In the genomic region with DNA sequence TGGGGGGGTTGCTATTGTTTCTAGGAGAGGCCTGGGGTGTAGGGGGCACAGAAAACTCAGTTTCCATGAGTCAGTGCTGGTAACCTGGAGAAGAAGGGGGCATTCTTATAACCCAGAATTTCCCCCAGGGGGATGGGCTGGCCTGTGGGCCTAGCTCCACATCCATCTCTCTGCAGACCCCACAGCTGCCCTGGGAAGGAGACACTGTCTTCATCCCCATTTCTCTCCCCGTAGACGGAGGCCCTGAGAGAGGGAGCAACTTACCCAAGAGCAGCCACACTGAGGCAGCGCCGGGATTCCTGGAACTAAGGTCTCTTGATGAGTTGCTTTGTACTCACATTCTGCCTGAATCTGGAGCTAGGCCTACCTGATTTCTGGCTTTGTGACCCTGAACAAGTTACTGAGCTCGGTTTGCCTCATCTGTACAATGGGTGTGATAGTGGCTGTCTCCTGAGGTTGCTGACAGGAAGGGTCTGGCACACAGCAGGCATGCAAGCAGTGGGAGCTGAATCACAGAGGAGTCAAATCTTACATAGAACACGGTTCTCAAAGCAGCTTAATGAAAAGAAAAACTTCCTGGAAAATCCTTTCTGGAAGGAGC, we compare ENCODE assay signal across 25 cellular contexts. TPM values are rescaled to one million over a fixed set of nuclear protein-coding genes. Genes with fewer than 3 reads are reported as not detected.
DNase-seq lines count a peak whose midpoint lies in the region; ATAC-seq, FAIRE-seq and TF ChIP-seq lines count a peak whose summit lies in the region.
"Had no signal": no experiment of that assay in that cellular context is flagged by ENCODE, and none has a peak within 500 bp of the region (broad histone marks: within the 10 kb centered on the region; RNA-seq: fewer than 3 reads in every experiment).

No MANE protein-coding gene starts in this region.

- ATAC-seq in left colon (peak; percentile 12), GM19463 (IDR thresholded peaks at IDR 0.05; ENCODE audit: unreplicated experiment) (no peak)
- no peak for ATAC-seq in activated T-cell treated with anti-CD3 and anti-CD28 coated beads, Interleukin-2, amount 50 U/mL, for 4 hours
- no peak for ATAC-seq in naive thymus-derived CD4-positive, alpha-beta T cell
- ATAC-seq: naive thymus-derived CD8-positive, alpha-beta T cell; stimulated activated effector memory CD8-positive, alpha-beta T cell treated with anti-CD3 and anti-CD28 coated beads, Interleukin-12 subunit alpha, Interleukin-12 subunit beta, amount 100 ng/mL, for 72 hours had no signal

- H4K12ac ChIP-seq in trophoblast cell (ENCODE audit: low read depth, low read length), result peak overlapping the region; percentile 75

- H2BK12ac ChIP-seq in trophoblast cell (ENCODE audit: low read length), result peak overlapping the region; percentile 100

- H2BK120ac ChIP-seq in trophoblast cell (ENCODE audit: insufficient read depth, low read length, poor library complexity), result peak overlapping the region; percentile 96

- H4K20me1 ChIP-seq in astrocyte (ENCODE audit: insufficient read depth, low read length), result no peaks in the 10 kb centered on the region

- H3K9me3 ChIP-seq in astrocyte (ENCODE audit: insufficient read depth, low read depth, low read length) (no peaks in the 10 kb centered on the region), trophoblast cell (ENCODE audit: insufficient read depth, low read depth, low read length) (no peaks in the 10 kb centered on the region), esophagus muscularis mucosa (no peaks in the 10 kb centered on the region)
- no peaks in the 10 kb centered on the region for H3K9me3 ChIP-seq in naive thymus-derived CD4-positive, alpha-beta T cell (ENCODE audit: control insufficient read depth in 2 of 3, low read length in 3 of 3)
- H3K9me3 ChIP-seq: prostate gland had no signal

- H3K27ac ChIP-seq in astrocyte (ENCODE audit: low read depth, low read length), result no peak overlapping the region
- peak overlapping the region; percentile 93 for H3K27ac ChIP-seq in trophoblast cell (ENCODE audit: low read depth, low read length)
- H3K27ac ChIP-seq in esophagus muscularis mucosa (replicated peaks in 1 of 4), result no peak overlapping the region
- H3K27ac ChIP-seq in naive thymus-derived CD4-positive, alpha-beta T cell (ENCODE audit: low read depth, low read length), result no peak overlapping the region
- H3K27ac ChIP-seq: epithelial cell of prostate, prostate gland had no signal

- TF ChIP-seq CTCF in astrocyte (IDR thresholded peaks at IDR 0.05; ENCODE audit: insufficient read depth, low read depth, low read length), result no peak
- no peak for TF ChIP-seq CTCF in esophagus muscularis mucosa (IDR thresholded peaks at IDR 0.05)

- no peak for FAIRE-seq in astrocyte (lab: Jason Lieb, UNC)
- FAIRE-seq: frontal cortex, G401.6, keratinocyte had no signal

- H2AFZ ChIP-seq in astrocyte (ENCODE audit: low read depth, low read length) (no peak overlapping the region), trophoblast cell (ENCODE audit: insufficient read depth, low read length, poor library complexity) (peak overlapping the region; percentile 47)

- H3K4me1 ChIP-seq in astrocyte (ENCODE audit: insufficient read depth, low read length), result peaks cover 21% of the 10 kb centered on the region
- H3K4me1 ChIP-seq in trophoblast cell (ENCODE audit: control insufficient read depth in 1 of 2, insufficient read depth in 2 of 2, low read length in 2 of 2), result peaks cover 25 to 31% of the 10 kb centered on the region in 2 experiments
- peaks cover 46 to 54% (median 52%) of the 10 kb centered on the region in 4 donors for H3K4me1 ChIP-seq in esophagus muscularis mucosa
- no peaks in the 10 kb centered on the region for H3K4me1 ChIP-seq in naive thymus-derived CD4-positive, alpha-beta T cell (ENCODE audit: control insufficient read depth in 2 of 2, insufficient read depth in 2 of 2, low read length in 2 of 2)

- peaks cover 14% of the 10 kb centered on the region for H3K4me1 Mint-ChIP-seq in astrocyte (ENCODE audit: low read depth, unreplicated experiment)
- peaks cover 5% of the 10 kb centered on the region for H3K4me1 Mint-ChIP-seq in activated T-cell treated with anti-CD3 and anti-CD28 coated beads, Interleukin-2, amount 50 U/mL, for 4 hours (ENCODE audit: low read depth)
- H3K4me1 Mint-ChIP-seq in naive thymus-derived CD4-positive, alpha-beta T cell, result peaks cover 0 to 13% (median 0%) of the 10 kb centered on the region in 7 donors
- H3K4me1 Mint-ChIP-seq: stimulated activated effector memory CD8-positive, alpha-beta T cell treated with anti-CD3 and anti-CD28 coated beads, Interleukin-12 subunit alpha, Interleukin-12 subunit beta, amount 100 ng/mL, for 72 hours had no signal

- H3K36me3 ChIP-seq in H7 (replicated peaks; ENCODE audit: control insufficient read depth, insufficient read depth, low read length), result no peaks in the 10 kb centered on the region
- no peaks in the 10 kb centered on the region for H3K36me3 ChIP-seq in astrocyte (ENCODE audit: insufficient read depth, low read length)
- no peaks in the 10 kb centered on the region for H3K36me3 ChIP-seq in trophoblast cell (ENCODE audit: control insufficient read depth in 1 of 2, insufficient read depth in 2 of 2, low read length in 2 of 2)
- H3K36me3 ChIP-seq in esophagus muscularis mucosa, result no peaks in the 10 kb centered on the region
- H3K36me3 ChIP-seq in naive thymus-derived CD4-positive, alpha-beta T cell (ENCODE audit: control insufficient read depth in 2 of 3, insufficient read depth in 3 of 3, low read length in 3 of 3), result no peaks in the 10 kb centered on the region
- H3K36me3 ChIP-seq: prostate gland had no signal

- peaks cover 36% of the 10 kb centered on the region for H3K79me1 ChIP-seq in trophoblast cell (ENCODE audit: low read length)

- no peak overlapping the region for H3K23ac ChIP-seq in trophoblast cell (ENCODE audit: low read length)

- intact Hi-C loops in left colon (cut with DNase I, micrococcal nuclease) (no loop called here), esophagus muscularis mucosa (cut with DNase I) (no loop called here)
- intact Hi-C loops in naive thymus-derived CD4-positive, alpha-beta T cell (cut with micrococcal nuclease), result no loop called here

- H3K18ac ChIP-seq in trophoblast cell (ENCODE audit: low read length), result peak overlapping the region; percentile 97

- peak overlapping the region; percentile 86 for H2BK5ac ChIP-seq in trophoblast cell (ENCODE audit: low read depth, low read length, poor library complexity)

- H3K4me3 ChIP-seq in H7 (ENCODE audit: insufficient read depth, low read depth, low read length), result no peak overlapping the region
- H3K4me3 ChIP-seq in astrocyte (ENCODE audit: insufficient read depth, low read depth, low read length), result no peak overlapping the region
- no peak overlapping the region for H3K4me3 ChIP-seq in trophoblast cell (ENCODE audit: low read depth, low read length)
- no peak overlapping the region for H3K4me3 ChIP-seq in esophagus muscularis mucosa
- H3K4me3 ChIP-seq in naive thymus-derived CD4-positive, alpha-beta T cell (ENCODE audit: low read length), result no peak overlapping the region
- H3K4me3 ChIP-seq: prostate gland had no signal

- H3K9me3 Mint-ChIP-seq in astrocyte (ENCODE audit: unreplicated experiment), result no peaks in the 10 kb centered on the region
- H3K9me3 Mint-ChIP-seq in activated T-cell treated with anti-CD3 and anti-CD28 coated beads, Interleukin-2, amount 50 U/mL, for 4 hours, result no peaks in the 10 kb centered on the region
- H3K9me3 Mint-ChIP-seq in naive thymus-derived CD4-positive, alpha-beta T cell, result no peaks in the 10 kb centered on the region
- H3K9me3 Mint-ChIP-seq: activated T-cell treated with anti-CD3 and anti-CD28 coated beads, Interleukin-2, amount 50 U/mL, for 24 hours; CD4-positive, alpha-beta T cell; naive thymus-derived CD8-positive, alpha-beta T cell; stimulated activated effector memory CD8-positive, alpha-beta T cell treated with anti-CD3 and anti-CD28 coated beads, Interleukin-12 subunit alpha, Interleukin-12 subunit beta, amount 100 ng/mL, for 72 hours had no signal

- H2AK5ac ChIP-seq in trophoblast cell (ENCODE audit: low read length), result peak overlapping the region; percentile 99

- no peaks in the 10 kb centered on the region for H3K36me3 Mint-ChIP-seq in astrocyte (ENCODE audit: low read depth, unreplicated experiment)
- no peaks in the 10 kb centered on the region for H3K36me3 Mint-ChIP-seq in activated T-cell treated with anti-CD3 and anti-CD28 coated beads, Interleukin-2, amount 50 U/mL, for 4 hours (ENCODE audit: insufficient read depth)
- H3K36me3 Mint-ChIP-seq in naive thymus-derived CD4-positive, alpha-beta T cell, result peaks cover 0 to 5% (median 0%) of the 10 kb centered on the region in 5 donors
- H3K36me3 Mint-ChIP-seq: stimulated activated effector memory CD8-positive, alpha-beta T cell treated with anti-CD3 and anti-CD28 coated beads, Interleukin-12 subunit alpha, Interleukin-12 subunit beta, amount 100 ng/mL, for 72 hours had no signal

- H3K27me3 Mint-ChIP-seq in astrocyte (ENCODE audit: low read depth, unreplicated experiment), result peaks cover 13% of the 10 kb centered on the region
- peaks cover 30% of the 10 kb centered on the region for H3K27me3 Mint-ChIP-seq in activated T-cell treated with anti-CD3 and anti-CD28 coated beads, Interleukin-2, amount 50 U/mL, for 4 hours (ENCODE audit: low read depth)
- peaks cover 23 to 33% (median 33%) of the 10 kb centered on the region in 5 donors for H3K27me3 Mint-ChIP-seq in naive thymus-derived CD4-positive, alpha-beta T cell

- no peak for TF ChIP-seq EP300 in esophagus muscularis mucosa (IDR thresholded peaks at IDR 0.05)

- H3K9ac ChIP-seq in astrocyte (ENCODE audit: low read length) (no peak overlapping the region), trophoblast cell (ENCODE audit: low read length) (no peak overlapping the region)

- POLR2A ChIA-PET in naive thymus-derived CD4-positive, alpha-beta T cell (lab: Charles Lee), result no interaction called here

- H3K4me2 ChIP-seq in astrocyte (ENCODE audit: low read length) (no peak overlapping the region), trophoblast cell (ENCODE audit: low read length) (no peak overlapping the region)

- CTCF ChIA-PET in naive thymus-derived CD4-positive, alpha-beta T cell (lab: Charles Lee), result interaction anchor here (1.0 kb wide), 2 partner anchors 11 to 154 kb away, joined by 3 to 4 read pairs; no protein-coding TSS in a partner anchor

- no peak overlapping the region for H3K27ac Mint-ChIP-seq in astrocyte (ENCODE audit: unreplicated experiment)
- peak overlapping the region in 1 of 9 donors; percentile 29 for H3K27ac Mint-ChIP-seq in naive thymus-derived CD4-positive, alpha-beta T cell
- H3K27ac Mint-ChIP-seq: activated T-cell treated with anti-CD3 and anti-CD28 coated beads, Interleukin-2, amount 50 U/mL, for 24 hours; CD4-positive, alpha-beta T cell; stimulated activated effector memory CD8-positive, alpha-beta T cell treated with anti-CD3 and anti-CD28 coated beads, Interleukin-12 subunit alpha, Interleukin-12 subunit beta, amount 100 ng/mL, for 72 hours had no signal

- H3K4me3 Mint-ChIP-seq in astrocyte (ENCODE audit: unreplicated experiment), result peak overlapping the region; percentile 25
- H3K4me3 Mint-ChIP-seq in activated T-cell treated with anti-CD3 and anti-CD28 coated beads, Interleukin-2, amount 50 U/mL, for 4 hours, result no peak overlapping the region
- peak overlapping the region in 1 of 10 donors; percentile 23 for H3K4me3 Mint-ChIP-seq in naive thymus-derived CD4-positive, alpha-beta T cell
- H3K4me3 Mint-ChIP-seq: activated T-cell treated with anti-CD3 and anti-CD28 coated beads, Interleukin-2, amount 50 U/mL, for 24 hours; CD4-positive, alpha-beta T cell; naive thymus-derived CD8-positive, alpha-beta T cell; stimulated activated effector memory CD8-positive, alpha-beta T cell treated with anti-CD3 and anti-CD28 coated beads, Interleukin-12 subunit alpha, Interleukin-12 subunit beta, amount 100 ng/mL, for 72 hours had no signal

- peak overlapping the region; percentile 61 for H4K8ac ChIP-seq in trophoblast cell (ENCODE audit: low read depth, low read length)

- no peak for TF ChIP-seq POLR2A in esophagus muscularis mucosa (IDR thresholded peaks at IDR 0.05; ENCODE audit: low read depth)

- DNase-seq in H7, result peak; percentile 34
- DNase-seq in astrocyte (ENCODE audit: low read depth), result no peak
- no peak for DNase-seq in left colon
- no peak for DNase-seq in trophoblast cell
- no peak for DNase-seq in activated T-cell treated with anti-CD3 and anti-CD28 coated beads, Interleukin-2, amount 50 U/mL, for 4 hours
- DNase-seq in esophagus muscularis mucosa (ENCODE audit: extremely low spot score), result no peak
- no peak for DNase-seq in naive thymus-derived CD4-positive, alpha-beta T cell
- DNase-seq: activated CD4-positive, alpha-beta T cell treated with anti-CD3 and anti-CD28 coated beads for 1 hour; activated naive CD4-positive, alpha-beta T cell treated with Interleukin-2 at 50 U/mL for 16 hours; activated T-cell treated with anti-CD3 and anti-CD28 coated beads, Interleukin-2, amount 50 U/mL, for 24 hours; amygdala; CD4-positive, alpha-beta T cell; central memory CD4-positive, alpha-beta T cell; naive thymus-derived CD8-positive, alpha-beta T cell; NCI-H446; SHP77; stimulated activated CD4-positive, alpha-beta T cell treated with anti-CD3 and anti-CD28 coated beads, Interleukin-2, amount 100 ng/mL, for 24 hours had no signal

- peak overlapping the region; percentile 84 for H3K4ac ChIP-seq in trophoblast cell (ENCODE audit: low read depth, low read length)

- H3K14ac ChIP-seq in trophoblast cell (ENCODE audit: low read length), result peak overlapping the region; percentile 97

- H3K27me3 ChIP-seq in H7 (ENCODE audit: control insufficient read depth, insufficient read depth, low read length), result no peaks in the 10 kb centered on the region
- H3K27me3 ChIP-seq in astrocyte (ENCODE audit: insufficient read depth, low read length), result peaks cover 2% of the 10 kb centered on the region
- H3K27me3 ChIP-seq in trophoblast cell (ENCODE audit: insufficient read depth, low read length), result no peaks in the 10 kb centered on the region
- H3K27me3 ChIP-seq in esophagus muscularis mucosa, result peaks cover 0 to 17% (median 2%) of the 10 kb centered on the region in 4 donors
- peaks cover 0 to 15% of the 10 kb centered on the region in 2 donors for H3K27me3 ChIP-seq in naive thymus-derived CD4-positive, alpha-beta T cell (ENCODE audit: control insufficient read depth in 2 of 2, insufficient read depth in 2 of 2, low read length in 2 of 2)

- no CpG with 5 or more reads among the region's 6 CpGs for WGBS in trophoblast cell (ENCODE audit: extremely low coverage, insufficient coverage, insufficient read length)
- 90% methylated on average over 5 of the region's 6 CpGs for WGBS in esophagus muscularis mucosa

- no peaks in the 10 kb centered on the region for H3K79me2 ChIP-seq in astrocyte (ENCODE audit: insufficient read depth, low read length)
- H3K79me2 ChIP-seq in trophoblast cell (ENCODE audit: control insufficient read depth, insufficient read depth, low read length, poor library complexity), result peaks cover 6% of the 10 kb centered on the region

- peak overlapping the region; percentile 92 for H4K91ac ChIP-seq in trophoblast cell (ENCODE audit: low read depth, low read length)

RNA-seq across cellular contexts. Expression of gene LCTL, which starts 55.0 kb away (rescaled TPM):
- total RNA-seq in H7 (2014; rRNA removed; shearing (Covaris generic)), result 1.9 TPM in 2 replicates
- total RNA-seq in astrocyte (12.8 and 13.2 TPM in 2 replicates), left colon (not detected), esophagus muscularis mucosa (not detected)
- polyA plus RNA-seq in trophoblast cell (2013), result 0.40 TPM in 2 replicates
- total RNA-seq in activated T-cell treated with anti-CD3 and anti-CD28 coated beads, Interleukin-2, amount 50 U/mL, for 4 hours, result not detected
- total RNA-seq in naive thymus-derived CD4-positive, alpha-beta T cell, result not detected
- not detected for polyA plus RNA-seq in naive thymus-derived CD4-positive, alpha-beta T cell
- total RNA-seq: CD4-positive, alpha-beta T cell; naive thymus-derived CD8-positive, alpha-beta T cell; prostate gland; skeletal muscle tissue had no signal
- polyA plus RNA-seq: naive thymus-derived CD8-positive, alpha-beta T cell had no signal
